In genomic region chr11:58394195-58394594, GRCh38 we compare ENCODE assay signal across 18 cellular contexts. TPM values are rescaled to one million over a fixed set of nuclear protein-coding genes. Genes with fewer than 3 reads are reported as not detected.
DNase-seq lines count a peak whose midpoint lies in the region; ATAC-seq and TF ChIP-seq lines count a peak whose summit lies in the region.
"Had no signal": no experiment of that assay in that cellular context is flagged by ENCODE, and none has a peak within 500 bp of the region (broad histone marks: within the 10 kb centered on the region; RNA-seq: fewer than 3 reads in every experiment).

No MANE protein-coding gene starts in this region.

- in situ Hi-C loops in brain microvascular endothelial cell (cut with HindIII; ENCODE audit: low pct_ligation_motif_present, low sequenced_read_pairs) = no loop called here

- intact Hi-C loops in vagina (cut with DNase I) = no loop called here
- intact Hi-C loops in naive thymus-derived CD4-positive, alpha-beta T cell (cut with micrococcal nuclease) = no loop called here

- no peaks in the 10 kb centered on the region for H3K4me1 Mint-ChIP-seq in naive thymus-derived CD4-positive, alpha-beta T cell
- H3K4me1 Mint-ChIP-seq: activated CD8-positive, alpha-beta memory T cell treated with anti-CD3 and anti-CD28 coated beads, Interleukin-2, amount 10 ng/mL, durations not matched to agents 7 days and 5 days had no signal

- H3K4me3 ChIP-seq in brain microvascular endothelial cell (ENCODE audit: low read depth, low read length) (no peak overlapping the region), vagina (no peak overlapping the region)
- no peak overlapping the region for H3K4me3 ChIP-seq in naive thymus-derived CD4-positive, alpha-beta T cell (ENCODE audit: low read length)
- H3K4me3 ChIP-seq: A549, mucosa of descending colon, sigmoid colon, thoracic aorta had no signal

- H3K27ac Mint-ChIP-seq in naive thymus-derived CD4-positive, alpha-beta T cell = no peak overlapping the region
- H3K27ac Mint-ChIP-seq: activated CD8-positive, alpha-beta memory T cell treated with anti-CD3 and anti-CD28 coated beads, Interleukin-2, amount 10 ng/mL, durations not matched to agents 7 days and 5 days; activated naive CD8-positive, alpha-beta T cell had no signal

- no peaks in the 10 kb centered on the region for H3K9me3 ChIP-seq in vagina
- H3K9me3 ChIP-seq in naive thymus-derived CD4-positive, alpha-beta T cell (ENCODE audit: control insufficient read depth in 2 of 3, low read length in 3 of 3) = no peaks in the 10 kb centered on the region
- H3K9me3 ChIP-seq: mucosa of descending colon had no signal

- H3K9me3 Mint-ChIP-seq in naive thymus-derived CD4-positive, alpha-beta T cell = peaks cover 0 to 16% (median 3%) of the 10 kb centered on the region in 11 donors

- CTCF ChIA-PET in naive thymus-derived CD4-positive, alpha-beta T cell (lab: Charles Lee) = no interaction called here

- H3K4me1 ChIP-seq in vagina = no peaks in the 10 kb centered on the region
- H3K4me1 ChIP-seq in naive thymus-derived CD4-positive, alpha-beta T cell (ENCODE audit: control insufficient read depth in 2 of 2, insufficient read depth in 2 of 2, low read length in 2 of 2) = no peaks in the 10 kb centered on the region
- H3K4me1 ChIP-seq: A549, sigmoid colon had no signal

- POLR2A ChIA-PET in naive thymus-derived CD4-positive, alpha-beta T cell (lab: Charles Lee) = no interaction called here

- no peak for TF ChIP-seq POLR2A in vagina (IDR thresholded peaks at IDR 0.05)

- peaks cover 0 to 12% (median 0%) of the 10 kb centered on the region in 5 donors for H3K36me3 Mint-ChIP-seq in naive thymus-derived CD4-positive, alpha-beta T cell
- H3K36me3 Mint-ChIP-seq: activated CD8-positive, alpha-beta memory T cell treated with anti-CD3 and anti-CD28 coated beads, Interleukin-2, amount 10 ng/mL, durations not matched to agents 7 days and 5 days had no signal

- H3K36me3 ChIP-seq in brain microvascular endothelial cell (replicated peaks) (no peaks in the 10 kb centered on the region), vagina (no peaks in the 10 kb centered on the region)
- H3K36me3 ChIP-seq in naive thymus-derived CD4-positive, alpha-beta T cell (ENCODE audit: control insufficient read depth in 2 of 3, insufficient read depth in 3 of 3, low read length in 3 of 3) = no peaks in the 10 kb centered on the region
- H3K36me3 ChIP-seq: sigmoid colon, thoracic aorta had no signal

- TF ChIP-seq CTCF in brain microvascular endothelial cell (IDR thresholded peaks at IDR 0.05; ENCODE audit: low read depth, low read length, missing control alignments) (no peak), vagina (IDR thresholded peaks at IDR 0.05) (no peak)

- ATAC-seq in GM21526 (IDR thresholded peaks at IDR 0.05; ENCODE audit: low FRiP score, unreplicated experiment) = no peak
- ATAC-seq in naive thymus-derived CD4-positive, alpha-beta T cell = no peak
- ATAC-seq: A549; activated CD8-positive, alpha-beta memory T cell treated with anti-CD3 and anti-CD28 coated beads, Interleukin-2, amount 10 ng/mL, durations not matched to agents 7 days and 5 days; mucosa of descending colon had no signal

- H3K27me3 ChIP-seq in brain microvascular endothelial cell (replicated peaks) (no peaks in the 10 kb centered on the region), vagina (no peaks in the 10 kb centered on the region)
- no peaks in the 10 kb centered on the region for H3K27me3 ChIP-seq in naive thymus-derived CD4-positive, alpha-beta T cell (ENCODE audit: control insufficient read depth in 2 of 2, insufficient read depth in 2 of 2, low read length in 2 of 2)
- H3K27me3 ChIP-seq: sigmoid colon had no signal

- H3K27ac ChIP-seq in brain microvascular endothelial cell (peak overlapping the region; percentile 65), vagina (no peak overlapping the region)
- no peak overlapping the region for H3K27ac ChIP-seq in naive thymus-derived CD4-positive, alpha-beta T cell (ENCODE audit: low read depth, low read length)
- H3K27ac ChIP-seq: A549, sigmoid colon, thoracic aorta had no signal

- H3K4me3 Mint-ChIP-seq in naive thymus-derived CD4-positive, alpha-beta T cell = no peak overlapping the region
- H3K4me3 Mint-ChIP-seq: activated CD8-positive, alpha-beta memory T cell treated with anti-CD3 and anti-CD28 coated beads, Interleukin-2, amount 10 ng/mL, durations not matched to agents 7 days and 5 days; activated naive CD8-positive, alpha-beta T cell had no signal

- peaks cover 0 to 13% (median 9%) of the 10 kb centered on the region in 5 donors for H3K27me3 Mint-ChIP-seq in naive thymus-derived CD4-positive, alpha-beta T cell
- H3K27me3 Mint-ChIP-seq: activated CD8-positive, alpha-beta memory T cell treated with anti-CD3 and anti-CD28 coated beads, Interleukin-2, amount 10 ng/mL, durations not matched to agents 7 days and 5 days; activated naive CD8-positive, alpha-beta T cell had no signal

- DNase-seq in 8988T = peak; percentile 29
- peak; percentile 88 for DNase-seq in HS-5 (ENCODE audit: low read depth)
- DNase-seq in brain microvascular endothelial cell = peak; percentile 70
- DNase-seq in hepatic stellate cell (ENCODE audit: low spot score) = peak; percentile 51
- no peak for DNase-seq in activated CD8-positive, alpha-beta memory T cell treated with anti-CD3 and anti-CD28 coated beads for 24 hours
- DNase-seq in vagina (ENCODE audit: extremely low spot score in 2 of 2) = no peak
- DNase-seq in naive thymus-derived CD4-positive, alpha-beta T cell = no peak
- DNase-seq: activated CD8-positive, alpha-beta memory T cell treated with anti-CD3 and anti-CD28 coated beads, Interleukin-2, amount 10 ng/mL, durations not matched to agents 7 days and 5 days; DMS79; hypothalamus; Kasumi-1; mucosa of descending colon; sigmoid colon had no signal

RNA-seq across cellular contexts. Expression of gene OR5B3, which starts 12.5 kb away (rescaled TPM):
- not detected for total RNA-seq in vagina
- total RNA-seq in naive thymus-derived CD4-positive, alpha-beta T cell = not detected
- not detected for polyA plus RNA-seq in naive thymus-derived CD4-positive, alpha-beta T cell
- total RNA-seq: activated CD8-positive, alpha-beta memory T cell treated with anti-CD3 and anti-CD28 coated beads, Interleukin-2, amount 10 ng/mL, durations not matched to agents 7 days and 5 days; mucosa of descending colon; OCI-LY7; sigmoid colon; thoracic aorta had no signal
- polyA plus RNA-seq: A549, sigmoid colon had no signal

RNA-seq across cellular contexts. Expression of gene OR5B2, which starts 33.7 kb away (rescaled TPM):
- total RNA-seq in vagina = not detected
- not detected for total RNA-seq in naive thymus-derived CD4-positive, alpha-beta T cell
- polyA plus RNA-seq in naive thymus-derived CD4-positive, alpha-beta T cell = not detected
- total RNA-seq: activated CD8-positive, alpha-beta memory T cell treated with anti-CD3 and anti-CD28 coated beads, Interleukin-2, amount 10 ng/mL, durations not matched to agents 7 days and 5 days; mucosa of descending colon; OCI-LY7; thoracic aorta had no signal
- polyA plus RNA-seq: A549, sigmoid colon had no signal

RNA-seq across cellular contexts. Expression of gene OR5B17, which starts 35.3 kb away (rescaled TPM):
- not detected for total RNA-seq in vagina
- total RNA-seq in naive thymus-derived CD4-positive, alpha-beta T cell = not detected
- polyA plus RNA-seq in naive thymus-derived CD4-positive, alpha-beta T cell = not detected
- total RNA-seq: activated CD8-positive, alpha-beta memory T cell treated with anti-CD3 and anti-CD28 coated beads, Interleukin-2, amount 10 ng/mL, durations not matched to agents 7 days and 5 days; mucosa of descending colon; OCI-LY7; sigmoid colon; thoracic aorta had no signal
- polyA plus RNA-seq: A549, sigmoid colon had no signal

RNA-seq across cellular contexts. Expression of gene OR5B12, which starts 47.8 kb away (rescaled TPM):
- not detected for total RNA-seq in vagina
- under 1 TPM in 1 of 5 experiments, not detected in 4; 0.30 TPM for total RNA-seq in naive thymus-derived CD4-positive, alpha-beta T cell
- polyA plus RNA-seq in naive thymus-derived CD4-positive, alpha-beta T cell = not detected
- total RNA-seq: activated CD8-positive, alpha-beta memory T cell treated with anti-CD3 and anti-CD28 coated beads, Interleukin-2, amount 10 ng/mL, durations not matched to agents 7 days and 5 days; mucosa of descending colon; OCI-LY7; sigmoid colon; thoracic aorta had no signal
- polyA plus RNA-seq: A549, sigmoid colon had no signal

Comparison
In these comparisons a context has a peak if more than half of its experiments do, and no peak if none do; other contexts are left out.
1. DNase-seq: peak in 8988T (single experiment), HS-5 (single experiment), brain microvascular endothelial cell (single experiment) and hepatic stellate cell (single experiment); none in activated CD8-positive, alpha-beta memory T cell treated with anti-CD3 and anti-CD28 coated beads for 24 hours (single experiment), vagina (0 of 2) and naive thymus-derived CD4-positive, alpha-beta T cell (0 of 9).